In the genomic region with DNA sequence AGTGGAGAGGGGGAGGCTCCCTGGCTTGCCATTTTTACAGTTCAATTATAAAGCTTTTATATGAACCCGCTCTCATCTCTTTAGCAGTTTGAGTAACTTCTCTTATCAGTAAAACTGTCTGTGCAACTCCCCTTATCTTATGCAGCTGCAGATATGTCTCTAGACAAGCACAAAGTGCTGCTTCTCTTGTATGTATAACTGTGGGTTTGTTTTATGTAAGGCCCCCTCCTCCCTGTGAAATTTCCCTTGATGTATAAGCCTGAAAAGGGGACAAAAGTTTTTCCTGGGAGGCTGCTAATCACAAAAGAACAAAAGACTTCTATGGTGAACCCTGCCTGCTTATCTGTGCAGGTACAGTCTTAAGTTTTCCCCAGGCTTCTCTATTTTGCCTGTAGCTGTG, we compare ENCODE assay signal across 1 cellular context.
TF ChIP-seq lines count a peak whose summit lies in the region.

No MANE protein-coding gene starts in this region.

TF ChIP-seq in HepG2, 621 proteins besides CTCF, POLR2A, EP300 and RAD21 (continued from another document):
- TF ChIP-seq, protein P1, sequence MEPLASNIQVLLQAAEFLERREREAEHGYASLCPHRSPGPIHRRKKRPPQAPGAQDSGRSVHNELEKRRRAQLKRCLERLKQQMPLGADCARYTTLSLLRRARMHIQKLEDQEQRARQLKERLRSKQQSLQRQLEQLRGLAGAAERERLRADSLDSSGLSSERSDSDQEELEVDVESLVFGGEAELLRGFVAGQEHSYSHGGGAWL (CRISPR knock-in tag; IDR thresholded peaks at IDR 0.05), result no peak
- TF ChIP-seq ZKSCAN1 (IDR thresholded peaks at IDR 0.05; ENCODE audit: low read length) (no peak), SRF (IDR thresholded peaks at IDR 0.05; ENCODE audit: low read depth, low read length) (no peak)
TF ChIP-seq in HepG2: peak in this region for 0.
